Comparison of ENCODE assay signal across 10 cellular contexts in the genomic region with DNA sequence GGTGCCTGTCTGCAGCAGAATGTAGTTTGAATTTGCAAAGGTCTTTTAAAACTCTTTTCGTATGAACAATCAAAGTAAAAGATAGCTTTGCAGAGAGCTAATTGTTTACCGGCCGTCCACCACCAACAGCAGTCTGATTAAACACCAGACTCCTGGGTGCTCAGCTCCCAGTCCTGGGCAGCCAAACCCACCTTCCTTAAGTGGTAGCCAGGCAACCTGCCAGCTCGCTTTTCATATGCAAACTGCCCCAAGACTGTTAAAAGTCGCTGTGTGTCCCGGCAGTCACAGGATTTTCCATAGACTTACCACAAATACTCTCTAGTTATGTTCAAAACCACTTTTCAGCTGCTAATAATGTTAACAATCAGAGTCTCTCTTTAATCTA. TPM values are rescaled to one million over a fixed set of nuclear protein-coding genes. Genes with fewer than 3 reads are reported as not detected.
DNase-seq lines count a peak whose midpoint lies in the region; ATAC-seq, FAIRE-seq and TF ChIP-seq lines count a peak whose summit lies in the region.
"Had no signal": no experiment of that assay in that cellular context is flagged by ENCODE, and none has a peak within 500 bp of the region (broad histone marks: within the 10 kb centered on the region; RNA-seq: fewer than 3 reads in every experiment).

No MANE protein-coding gene starts in this region.

- no peak for FAIRE-seq in urothelium cell line (lab: Jason Lieb, UNC)
- FAIRE-seq: GM18507, pancreas had no signal

- H3K4me2 ChIP-seq in GM23338, result peak overlapping the region; percentile 79
- peak overlapping the region; percentile 87 for H3K4me2 ChIP-seq in SK-N-SH

- DNase-seq in GM23338 (ENCODE audit: low spot score), result peak; percentile 72
- no peak for DNase-seq in SK-N-SH
- DNase-seq in iPS DF 6.9 (ENCODE audit: low read depth, low spot score), result no peak
- DNase-seq in skeletal muscle cell (ENCODE audit: low read depth), result no peak
- DNase-seq in activated naive CD8-positive, alpha-beta T cell treated with anti-CD3 and anti-CD28 coated beads for 36 hours, result no peak
- no peak for DNase-seq in urothelium cell line (ENCODE audit: low spot score)
- DNase-seq: pancreas had no signal

- H3K27ac ChIP-seq in GM23338 (ENCODE audit: low read depth) (no peak overlapping the region), SK-N-SH (ENCODE audit: low read depth in 2 of 2, low read length in 1 of 2) (peak overlapping the region in 1 of 2 experiments; percentile 73; a peak in 3 of 4 replicates), iPS DF 6.9 (ENCODE audit: low read length) (no peak overlapping the region)
- H3K27ac ChIP-seq: pancreas had no signal

- peak overlapping the region; percentile 75 for H3K9ac ChIP-seq in SK-N-SH

- 0 out of 2 replicates have a peak, but pooled peaks cover 5% of the 10 kb centered on the region for H3K9me2 ChIP-seq in GM23338 (ENCODE audit: insufficient read depth)
- no peaks in the 10 kb centered on the region for H3K9me2 ChIP-seq in SK-N-SH

- H3K27me3 ChIP-seq in GM23338 (ENCODE audit: insufficient read depth) (peaks cover 15% of the 10 kb centered on the region; the same call in 1 of the 2 replicates), SK-N-SH (ENCODE audit: insufficient read depth) (no peaks in the 10 kb centered on the region), iPS DF 6.9 (ENCODE audit: control insufficient read depth, insufficient read depth, low read length) (no peaks in the 10 kb centered on the region)

- no peaks in the 10 kb centered on the region for H4K20me1 ChIP-seq in GM23338 (replicated peaks; ENCODE audit: insufficient read depth)
- 0 out of 2 replicates have a peak, but pooled peaks cover 9% of the 10 kb centered on the region for H4K20me1 ChIP-seq in SK-N-SH (ENCODE audit: insufficient read depth)

- peaks cover 22% of the 10 kb centered on the region for H3K27me3 Mint-ChIP-seq in GM23338 (ENCODE audit: insufficient read depth, low read depth, poor library complexity)
- H3K27me3 Mint-ChIP-seq in activated naive CD8-positive, alpha-beta T cell treated with anti-CD3 and anti-CD28 coated beads for 36 hours, result peaks cover 74% of the 10 kb centered on the region

- H3K79me2 ChIP-seq in GM23338 (replicated peaks; ENCODE audit: insufficient read depth) (peaks cover 9% of the 10 kb centered on the region), SK-N-SH (ENCODE audit: insufficient read depth) (peaks cover 54% of the 10 kb centered on the region)

- POLR2A ChIA-PET in SK-N-SH (lab: Yijun Ruan, JAX), result no interaction called here

- CTCF ChIA-PET in SK-N-SH (lab: Yijun Ruan, JAX), result interaction anchor here (0.9 to 1.1 kb wide), 2 partner anchors 17 to 295 kb away, joined by 3 read pairs; no protein-coding TSS in a partner anchor

- TF ChIP-seq CTCF in GM23338 (conservative IDR thresholded peaks at IDR 0.05; ENCODE audit: low read depth in 2 of 2), result no peak
- TF ChIP-seq CTCF in SK-N-SH (IDR thresholded peaks at IDR 0.05), result no peak

- peaks cover 27% of the 10 kb centered on the region for H3K36me3 Mint-ChIP-seq in GM23338 (ENCODE audit: low read depth)
- H3K36me3 Mint-ChIP-seq in activated naive CD8-positive, alpha-beta T cell treated with anti-CD3 and anti-CD28 coated beads for 36 hours, result no peaks in the 10 kb centered on the region

- H3K9me3 ChIP-seq in SK-N-SH (no peaks in the 10 kb centered on the region), iPS DF 6.9 (ENCODE audit: control insufficient read depth, insufficient read depth, low read length) (no peaks in the 10 kb centered on the region)
- H3K9me3 ChIP-seq: pancreas had no signal

- H3K4me3 Mint-ChIP-seq in GM23338, result peak overlapping the region; percentile 75
- H3K4me3 Mint-ChIP-seq in activated naive CD8-positive, alpha-beta T cell treated with anti-CD3 and anti-CD28 coated beads for 36 hours, result no peak overlapping the region

- H2AFZ ChIP-seq in GM23338 (no peak overlapping the region), SK-N-SH (ENCODE audit: low read depth) (no peak overlapping the region; the same call in 1 of the 2 replicates)

- H3F3A ChIP-seq in GM23338 (replicated peaks; ENCODE audit: low read depth), result peaks cover 9% of the 10 kb centered on the region
- H3F3A ChIP-seq in SK-N-SH (replicated peaks; ENCODE audit: insufficient read depth), result peaks cover 11% of the 10 kb centered on the region

- H3K4me1 ChIP-seq in GM23338 (ENCODE audit: insufficient read depth) (peaks cover 40% of the 10 kb centered on the region), SK-N-SH (ENCODE audit: control insufficient read depth in 1 of 2, insufficient read depth in 2 of 2, low read depth in 1 of 2, low read length in 1 of 2) (peaks cover 4 to 22% of the 10 kb centered on the region in 2 experiments; a peak in 2 of 4 replicates), iPS DF 6.9 (ENCODE audit: control insufficient read depth, insufficient read depth, low read length) (peaks cover 11% of the 10 kb centered on the region)
- H3K4me1 ChIP-seq: pancreas had no signal

- WGBS in SK-N-SH (ENCODE audit: low lambda C conversion rate), result 27% methylated on average over 6 of the region's 6 CpGs
- whole genome bisulfite sequencing in iPS DF 6.9 (ENCODE audit: insufficient coverage, insufficient read length), result no CpG with 5 or more reads among the region's 6 CpGs

- H3K36me3 ChIP-seq in GM23338 (ENCODE audit: insufficient read depth) (peaks cover 1% of the 10 kb centered on the region; the same call in 1 of the 2 replicates), SK-N-SH (replicated peaks in 1 of 2; ENCODE audit: control insufficient read depth in 1 of 2, insufficient read depth in 2 of 2, low read length in 1 of 2) (peaks cover 0 to 6% of the 10 kb centered on the region in 2 experiments), iPS DF 6.9 (ENCODE audit: control insufficient read depth, insufficient read depth, low read length) (peaks cover 7% of the 10 kb centered on the region)
- H3K36me3 ChIP-seq: pancreas had no signal

- H3K4me3 ChIP-seq in GM23338 (peak overlapping the region; percentile 54), SK-N-SH (ENCODE audit: low read depth in 2 of 2, low read length in 1 of 2) (peak overlapping the region; percentile 51 to 64; a peak in 3 of 4 replicates), iPS DF 6.9 (ENCODE audit: low read length) (peak overlapping the region; percentile 6; the same call in 1 of the 2 replicates), skeletal muscle cell (ENCODE audit: low read depth, low read length) (peak overlapping the region; percentile 57)

- H3K4me1 Mint-ChIP-seq in GM23338, result peaks cover 55% of the 10 kb centered on the region
- peaks cover 17% of the 10 kb centered on the region for H3K4me1 Mint-ChIP-seq in activated naive CD8-positive, alpha-beta T cell treated with anti-CD3 and anti-CD28 coated beads for 36 hours

- peaks cover 15% of the 10 kb centered on the region; the same call in 2 of the 3 replicates for H3K9me3 Mint-ChIP-seq in GM23338
- H3K9me3 Mint-ChIP-seq in activated naive CD8-positive, alpha-beta T cell treated with anti-CD3 and anti-CD28 coated beads for 36 hours, result no peaks in the 10 kb centered on the region

- ATAC-seq in GM23338 (peak; percentile 68), GM18870 (IDR thresholded peaks at IDR 0.05; ENCODE audit: unreplicated experiment) (no peak), GM19463 (IDR thresholded peaks at IDR 0.05; ENCODE audit: unreplicated experiment) (no peak)
- ATAC-seq: pancreas had no signal

- peak overlapping the region; percentile 74; the same call in 1 of the 2 replicates for H3K27ac Mint-ChIP-seq in GM23338
- no peak overlapping the region for H3K27ac Mint-ChIP-seq in activated naive CD8-positive, alpha-beta T cell treated with anti-CD3 and anti-CD28 coated beads for 36 hours

- TF ChIP-seq RAD21 in SK-N-SH (IDR thresholded peaks at IDR 0.05; ENCODE audit: low read length), result no peak

- TF ChIP-seq EP300 in SK-N-SH (IDR thresholded peaks at IDR 0.05; ENCODE audit: borderline replicate concordance in 1 of 2, low read depth in 1 of 2, low read length in 1 of 2), result no peak

TF ChIP-seq in GM23338, 12 proteins besides CTCF, POLR2A, EP300 and RAD21:
- no peak for TF ChIP-seq ZNF114 (CRISPR knock-in tag; IDR thresholded peaks at IDR 0.05)
- peak; percentile 44; the same call in 1 of the 2 replicates for TF ChIP-seq NANOG (IDR thresholded peaks at IDR 0.05; ENCODE audit: borderline replicate concordance)

TF ChIP-seq in SK-N-SH, 30 proteins besides CTCF, POLR2A, EP300 and RAD21 (continues in another document):
- TF ChIP-seq MXI1 (IDR thresholded peaks at IDR 0.05; ENCODE audit: low read depth, low read length) (no peak), NFIC (IDR thresholded peaks at IDR 0.05; ENCODE audit: borderline replicate concordance) (no peak), JUND (IDR thresholded peaks at IDR 0.05) (no peak), RCOR1 (IDR thresholded peaks at IDR 0.05; ENCODE audit: low read length) (no peak), SIN3A (IDR thresholded peaks at IDR 0.05; ENCODE audit: borderline replicate concordance, low read depth, low read length) (no peak), FOXM1 (IDR thresholded peaks at IDR 0.05; ENCODE audit: low read depth) (no peak), FOXJ3 (CRISPR knock-in tag; IDR thresholded peaks at IDR 0.05) (no peak), EZH2phosphoT487 (IDR thresholded peaks at IDR 0.05; ENCODE audit: borderline replicate concordance, low read depth) (no peak), SMC3 (IDR thresholded peaks at IDR 0.05; ENCODE audit: low read depth, low read length) (no peak), RFX5 (IDR thresholded peaks at IDR 0.05; ENCODE audit: low read length) (no peak)
- TF ChIP-seq, protein P1, sequence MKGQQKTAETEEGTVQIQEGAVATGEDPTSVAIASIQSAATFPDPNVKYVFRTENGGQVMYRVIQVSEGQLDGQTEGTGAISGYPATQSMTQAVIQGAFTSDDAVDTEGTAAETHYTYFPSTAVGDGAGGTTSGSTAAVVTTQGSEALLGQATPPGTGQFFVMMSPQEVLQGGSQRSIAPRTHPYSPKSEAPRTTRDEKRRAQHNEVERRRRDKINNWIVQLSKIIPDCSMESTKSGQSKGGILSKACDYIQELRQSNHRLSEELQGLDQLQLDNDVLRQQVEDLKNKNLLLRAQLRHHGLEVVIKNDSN (IDR thresholded peaks at IDR 0.05; ENCODE audit: borderline replicate concordance, low read depth), result no peak

RNA-seq across cellular contexts. Expression of a gene that starts 0.8 kb away (rescaled TPM):
- total RNA-seq in GM23338 (2014; rRNA removed; shearing (Covaris generic)), result 40.7 and 44.7 TPM in 2 replicates
- 7.8 and 7.9 TPM in 2 replicates for polyA plus RNA-seq in GM23338 (2016; fragmentation: Nextera tagmentation; extraction: Ambion mirVana)
- polyA plus RNA-seq in SK-N-SH (2012; rRNA removed), result 105 and 166 TPM in 2 replicates
- 65.3 and 85.1 TPM in 2 replicates for polyA plus RNA-seq in SK-N-SH (2012; cell fraction: cytosol; rRNA removed)
- 172 and 184 TPM in 2 replicates for polyA plus RNA-seq in SK-N-SH (2012; cell fraction: nucleus; rRNA removed)
- total RNA-seq in activated naive CD8-positive, alpha-beta T cell treated with anti-CD3 and anti-CD28 coated beads for 36 hours, result not detected

Comparison
In these comparisons a context has a peak if more than half of its experiments do, and no peak if none do; other contexts are left out.
1. H3K4me3 ChIP-seq: peak in every context shown above with its lines; median percentile 58 in SK-N-SH; 57 in skeletal muscle cell; 54 in GM23338; 6 in iPS DF 6.9.
2. RNA of a gene that starts 0.8 kb away (total RNA-seq): 40.7 to 44.7 TPM in GM23338; not detected in activated naive CD8-positive, alpha-beta T cell treated with anti-CD3 and anti-CD28 coated beads for 36 hours; every median in the first group is over 10 times any median in the second.